In genomic region chr7:116616555-116617059, GRCh38 we compare ENCODE assay signal across 17 cellular contexts. TPM values are rescaled to one million over a fixed set of nuclear protein-coding genes. Genes with fewer than 3 reads are reported as not detected.
DNase-seq lines count a peak whose midpoint lies in the region; ATAC-seq, FAIRE-seq and TF ChIP-seq lines count a peak whose summit lies in the region.
"Had no signal": no experiment of that assay in that cellular context is flagged by ENCODE, and none has a peak within 500 bp of the region (broad histone marks: within the 10 kb centered on the region; RNA-seq: fewer than 3 reads in every experiment).

No MANE protein-coding gene starts in this region.

- H3K4me1 Mint-ChIP-seq in activated CD4-positive, alpha-beta T cell treated with anti-CD3 and anti-CD28 coated beads, Interleukin-2, amount 10 ng/mL, durations not matched to agents 24 days and 14 days = no peaks in the 10 kb centered on the region
- H3K4me1 Mint-ChIP-seq: stimulated activated naive CD8-positive, alpha-beta T cell treated with anti-CD3 and anti-CD28 coated beads, Interleukin-15, amount 100 ng/mL, for 72 hours had no signal

- no peaks in the 10 kb centered on the region for H3K36me3 Mint-ChIP-seq in activated CD4-positive, alpha-beta T cell treated with anti-CD3 and anti-CD28 coated beads, Interleukin-2, amount 10 ng/mL, durations not matched to agents 24 days and 14 days (ENCODE audit: low read depth)

- intact Hi-C loops in sciatic nerve (cut with DNase I) = no loop called here
- intact Hi-C loops in activated CD4-positive, alpha-beta T cell treated with anti-CD3 and anti-CD28 coated beads, Interleukin-2, amount 10 ng/mL, durations not matched to agents 24 days and 14 days (cut with micrococcal nuclease) = no loop called here

- TF ChIP-seq POLR2A in H54 (IDR thresholded peaks at IDR 0.05; ENCODE audit: low read depth, low read length) = no peak

- H3K9me3 Mint-ChIP-seq in activated CD4-positive, alpha-beta T cell treated with anti-CD3 and anti-CD28 coated beads, Interleukin-2, amount 10 ng/mL, durations not matched to agents 24 days and 14 days = no peaks in the 10 kb centered on the region

- H3K27ac Mint-ChIP-seq in activated CD4-positive, alpha-beta T cell treated with anti-CD3 and anti-CD28 coated beads, Interleukin-2, amount 10 ng/mL, durations not matched to agents 24 days and 14 days = no peak overlapping the region
- H3K27ac Mint-ChIP-seq: activated CD8-positive, alpha-beta T cell treated with anti-CD3 and anti-CD28 coated beads for 36 hours; stimulated activated naive CD8-positive, alpha-beta T cell treated with anti-CD3 and anti-CD28 coated beads, Interleukin-15, amount 100 ng/mL, for 72 hours had no signal

- FAIRE-seq in H54 (lab: Jason Lieb, UNC) = peak; percentile 70

- DNase-seq in H54 (ENCODE audit: insufficient read length, low spot score) (no peak), RKO (ENCODE audit: low spot score) (peak; percentile 31), epithelial cell of esophagus (ENCODE audit: low read depth) (peak; percentile 52), omental fat pad (ENCODE audit: low spot score) (no peak), sciatic nerve (ENCODE audit: low spot score) (no peak), substantia nigra (lab: John Stamatoyannopoulos, UW) (no peak), RPMI8226 (no peak)
- no peak for DNase-seq in activated CD4-positive, alpha-beta T cell treated with anti-CD3 and anti-CD28 coated beads, Interleukin-2, amount 10 ng/mL, durations not matched to agents 24 days and 14 days
- DNase-seq: activated CD8-positive, alpha-beta T cell treated with anti-CD3 and anti-CD28 coated beads for 36 hours; activated naive CD4-positive, alpha-beta T cell; DMS79 treated with DMSO at 0.1 percent for 48 hours; stimulated activated naive CD8-positive, alpha-beta T cell treated with anti-CD3 and anti-CD28 coated beads, Interleukin-15, amount 100 ng/mL, for 72 hours; T1000 had no signal

- H3K4me3 ChIP-seq in epithelial cell of esophagus (ENCODE audit: low read length) = no peak overlapping the region
- H3K4me3 ChIP-seq: BLaER1 treated with 17β-estradiol and CSF1 and Interleukin-3, amounts not matched to agents 10 nM and 100 nM; breast epithelium; PC-9 had no signal

- H3K27me3 Mint-ChIP-seq in activated CD4-positive, alpha-beta T cell treated with anti-CD3 and anti-CD28 coated beads, Interleukin-2, amount 10 ng/mL, durations not matched to agents 24 days and 14 days = peaks cover 5% of the 10 kb centered on the region

- H3K27ac ChIP-seq in substantia nigra (ENCODE audit: low read depth, low read length, poor library complexity, severe bottlenecking) = no peak overlapping the region
- H3K27ac ChIP-seq: BLaER1 treated with 17β-estradiol and CSF1 and Interleukin-3, amounts not matched to agents 10 nM and 100 nM; breast epithelium; PC-9 had no signal

- peak; percentile 48 for ATAC-seq in omental fat pad (ENCODE audit: low FRiP score)
- no peak for ATAC-seq in sciatic nerve
- ATAC-seq: activated CD8-positive, alpha-beta T cell treated with anti-CD3 and anti-CD28 coated beads for 36 hours; stimulated activated naive CD8-positive, alpha-beta T cell treated with anti-CD3 and anti-CD28 coated beads, Interleukin-15, amount 100 ng/mL, for 72 hours had no signal

- TF ChIP-seq CTCF in epithelial cell of esophagus (IDR thresholded peaks at IDR 0.05; ENCODE audit: insufficient read depth, low read depth, low read length, missing control alignments) = no peak
- no peak for TF ChIP-seq CTCF in omental fat pad (IDR thresholded peaks at IDR 0.05)

- H3K4me3 Mint-ChIP-seq in activated CD4-positive, alpha-beta T cell treated with anti-CD3 and anti-CD28 coated beads, Interleukin-2, amount 10 ng/mL, durations not matched to agents 24 days and 14 days = no peak overlapping the region
- H3K4me3 Mint-ChIP-seq: activated CD8-positive, alpha-beta T cell treated with anti-CD3 and anti-CD28 coated beads for 36 hours; neural crest cell; stimulated activated naive CD8-positive, alpha-beta T cell treated with anti-CD3 and anti-CD28 coated beads, Interleukin-15, amount 100 ng/mL, for 72 hours had no signal

RNA-seq across cellular contexts. Expression of gene MET, which starts 55.4 kb away (rescaled TPM):
- total RNA-seq in omental fat pad (10 to 100 TPM; 24.9 to 92.4 (median 54.4) TPM), sciatic nerve (60.7 TPM)
- 2.2 and 2.3 TPM in 2 replicates for total RNA-seq in activated CD4-positive, alpha-beta T cell treated with anti-CD3 and anti-CD28 coated beads, Interleukin-2, amount 10 ng/mL, durations not matched to agents 24 days and 14 days

Comparison
In these comparisons a context has a peak if more than half of its experiments do, and no peak if none do; other contexts are left out.
1. DNase-seq: peak in RKO (single experiment) and epithelial cell of esophagus (single experiment); none in H54 (single experiment), omental fat pad (single experiment), sciatic nerve (single experiment), activated CD4-positive, alpha-beta T cell treated with anti-CD3 and anti-CD28 coated beads, Interleukin-2, amount 10 ng/mL, durations not matched to agents 24 days and 14 days (single experiment), substantia nigra (0 of 49) and RPMI8226 (single experiment).